ENCODE assay signal across 28 cellular contexts in the genomic region with DNA sequence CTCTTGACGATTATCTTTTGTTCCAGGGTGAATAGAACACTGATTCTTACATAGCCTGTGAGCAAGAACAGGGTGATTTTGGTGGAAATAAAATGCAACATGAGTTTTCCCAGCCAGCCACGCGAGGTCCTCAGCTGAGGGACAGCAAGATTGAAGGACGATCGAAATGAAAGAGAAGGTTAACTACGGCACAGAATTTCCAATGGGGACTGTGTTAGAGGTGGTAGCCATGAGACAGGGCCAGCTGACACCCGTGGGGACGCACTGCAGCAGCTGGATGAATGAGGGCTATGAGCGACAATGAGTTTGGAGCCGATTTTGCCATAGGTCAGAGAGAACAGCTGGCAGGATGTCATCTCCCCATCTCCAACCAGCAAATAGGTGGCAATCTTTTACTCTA.
DNase-seq lines count a peak whose midpoint lies in the region; ATAC-seq, FAIRE-seq and TF ChIP-seq lines count a peak whose summit lies in the region.
"Had no signal": no experiment of that assay in that cellular context is flagged by ENCODE, and none has a peak within 500 bp of the region (broad histone marks: within the 10 kb centered on the region; RNA-seq: fewer than 3 reads in every experiment).

No MANE protein-coding gene starts in this region.

- H3F3A ChIP-seq in smooth muscle cell (ENCODE audit: low read depth) = no peaks in the 10 kb centered on the region

- H3K4me3 ChIP-seq in SJCRH30 = no peak overlapping the region
- peak overlapping the region; percentile 44 for H3K4me3 ChIP-seq in fibroblast of the aortic adventitia (ENCODE audit: low read depth, low read length)
- peak overlapping the region; percentile 29 for H3K4me3 ChIP-seq in skeletal muscle cell (ENCODE audit: low read depth, low read length)
- no peak overlapping the region for H3K4me3 ChIP-seq in smooth muscle cell
- H3K4me3 ChIP-seq: BLaER1 treated with 17β-estradiol and CSF1 and Interleukin-3, amounts not matched to agents 10 nM and 100 nM; left lung; mucosa of descending colon; uterus had no signal

- TF ChIP-seq CTCF in fibroblast of the aortic adventitia (IDR thresholded peaks at IDR 0.05; ENCODE audit: insufficient read depth, low read length) (peak; percentile 14), smooth muscle cell (IDR thresholded peaks at IDR 0.05; ENCODE audit: borderline replicate concordance, insufficient read depth, poor library complexity, severe bottlenecking) (no peak)

- H3K9me3 ChIP-seq in SJCRH30 (replicated peaks) (no peaks in the 10 kb centered on the region), smooth muscle cell (replicated peaks; ENCODE audit: low read depth) (no peaks in the 10 kb centered on the region)
- H3K9me3 ChIP-seq: left lung, mucosa of descending colon, uterus had no signal

- peak; percentile 86 for FAIRE-seq in HTR-8/SVneo (lab: Jason Lieb, UNC)
- FAIRE-seq: colon, frontal cortex, small intestine had no signal

- peaks cover 5% of the 10 kb centered on the region for H3K4me1 ChIP-seq in SJCRH30
- no peaks in the 10 kb centered on the region for H3K4me1 ChIP-seq in smooth muscle cell (ENCODE audit: low read depth)
- H3K4me1 ChIP-seq: BLaER1 treated with 17β-estradiol and CSF1 and Interleukin-3, amounts not matched to agents 10 nM and 100 nM; uterus had no signal

- no peaks in the 10 kb centered on the region for H3K27me3 ChIP-seq in SJCRH30
- peaks cover 23% of the 10 kb centered on the region for H3K27me3 ChIP-seq in smooth muscle cell (ENCODE audit: low read depth)
- H3K27me3 ChIP-seq: BLaER1 treated with 17β-estradiol and CSF1 and Interleukin-3, amounts not matched to agents 10 nM and 100 nM; left lung; uterus had no signal

- ATAC-seq in HG02885 (IDR thresholded peaks at IDR 0.05; ENCODE audit: poor library complexity, unreplicated experiment) (no peak), HG03097 (IDR thresholded peaks at IDR 0.05; ENCODE audit: low FRiP score, unreplicated experiment) (no peak)
- ATAC-seq: activated CD8-positive, alpha-beta T cell treated with anti-CD3 and anti-CD28 coated beads, Interleukin-2, amount 10 ng/mL, durations not matched to agents 7 days and 5 days; effector memory CD8-positive, alpha-beta T cell; esophagus mucosa; left lung; mucosa of descending colon had no signal

- no peak overlapping the region for H2AFZ ChIP-seq in smooth muscle cell (ENCODE audit: low read depth)

- H3K4me2 ChIP-seq in smooth muscle cell = no peak overlapping the region
- H3K4me2 ChIP-seq: BLaER1 treated with 17β-estradiol and CSF1 and Interleukin-3, amounts not matched to agents 10 nM and 100 nM had no signal

- WGBS in smooth muscle cell (ENCODE audit: low lambda C conversion rate) = 87% methylated on average over 10 of the region's 10 CpGs

- DNase-seq in HTR-8/SVneo (ENCODE audit: insufficient read length, low spot score) (no peak), SJCRH30 (peak; percentile 73 to 85), fibroblast of the aortic adventitia (ENCODE audit: low read depth) (peak; percentile 9), skeletal muscle cell (ENCODE audit: low read depth) (no peak), smooth muscle cell (lab: John Stamatoyannopoulos, UW; ENCODE audit: unreplicated experiment) (no peak), NCI-H1092 treated with DMSO at 0.1 percent for 48 hours (lab: John Stamatoyannopoulos, UW) (no peak)
- DNase-seq: activated CD4-positive, CD25-positive, alpha-beta regulatory T cell treated with anti-CD3 and anti-CD28 coated beads, Interleukin-2, amount 50 U/mL, for 72 hours; activated CD8-positive, alpha-beta T cell treated with anti-CD3 and anti-CD28 coated beads, Interleukin-2, amount 10 ng/mL, durations not matched to agents 7 days and 5 days; activated T-cell treated with anti-CD3 and anti-CD28 coated beads, Interleukin-2, amount 50 U/mL, for 1 hour; DND-41; effector memory CD8-positive, alpha-beta T cell; H9; immature natural killer cell; left lung; mucosa of descending colon; NCI-H1105; NCI-H2029; NCI-H345; NCI-H774; small intestine; stimulated activated CD4-positive, alpha-beta T cell treated with anti-CD3 and anti-CD28 coated beads, Interleukin-2, amount 100 ng/mL, for 24 hours; uterus had no signal

- H3K27ac ChIP-seq in SJCRH30 (peak overlapping the region; percentile 37; the same call in 1 of the 2 replicates), smooth muscle cell (ENCODE audit: low read depth) (no peak overlapping the region)
- H3K27ac ChIP-seq: BLaER1 treated with 17β-estradiol and CSF1 and Interleukin-3, amounts not matched to agents 10 nM and 100 nM; left lung; uterus had no signal

- no peak overlapping the region for H3K9ac ChIP-seq in smooth muscle cell (ENCODE audit: low read depth)
- H3K9ac ChIP-seq: BLaER1 treated with 17β-estradiol and CSF1 and Interleukin-3, amounts not matched to agents 10 nM and 100 nM had no signal

- H4K20me1 ChIP-seq in smooth muscle cell (ENCODE audit: low read depth) = no peaks in the 10 kb centered on the region
- H4K20me1 ChIP-seq: BLaER1 treated with 17β-estradiol and CSF1 and Interleukin-3, amounts not matched to agents 10 nM and 100 nM had no signal

- no peaks in the 10 kb centered on the region for H3K79me2 ChIP-seq in smooth muscle cell (ENCODE audit: low read depth)

- H3K36me3 ChIP-seq in SJCRH30 = no peaks in the 10 kb centered on the region
- H3K36me3 ChIP-seq in smooth muscle cell (ENCODE audit: low read depth) = no peaks in the 10 kb centered on the region
- H3K36me3 ChIP-seq: BLaER1 treated with 17β-estradiol and CSF1 and Interleukin-3, amounts not matched to agents 10 nM and 100 nM; left lung; uterus had no signal

Comparison
In these comparisons a context has a peak if more than half of its experiments do, and no peak if none do; other contexts are left out.
1. DNase-seq: peak in SJCRH30 (2 of 2) and fibroblast of the aortic adventitia (single experiment); none in HTR-8/SVneo (single experiment), skeletal muscle cell (single experiment), smooth muscle cell (single experiment) and NCI-H1092 treated with DMSO at 0.1 percent for 48 hours (single experiment).
2. H3K4me3 ChIP-seq: peak in fibroblast of the aortic adventitia (single experiment) and skeletal muscle cell (single experiment); none in SJCRH30 (single experiment) and smooth muscle cell (single experiment).